Comparison of ENCODE assay signal across 33 cellular contexts in genomic region chr3:46470831-46471230, GRCh38. TPM values are rescaled to one million over a fixed set of nuclear protein-coding genes. Genes with fewer than 3 reads are reported as not detected.
"Had no signal": no experiment of that assay in that cellular context is flagged by ENCODE, and none has a peak within 500 bp of the region (broad histone marks: within the 10 kb centered on the region; RNA-seq: fewer than 3 reads in every experiment).

No MANE protein-coding gene starts in this region.

- H3K4me1 Mint-ChIP-seq: activated CD4-positive, alpha-beta T cell treated with anti-CD3 and anti-CD28 coated beads, Interleukin-2, amount 10 ng/mL, durations not matched to agents 7 days and 5 days; stimulated activated memory B cell treated with anti-CD40 and anti-IgM and Interleukin-4, amounts not matched to agents 10 μg/mL and 1 μg/mL and 100 μg/mL, for 72 hours; stimulated activated naive CD8-positive, alpha-beta T cell treated with anti-CD3 and anti-CD28 coated beads, Interleukin-15, amount 100 ng/mL, for 72 hours had no signal

- H3K36me3 ChIP-seq: gastroesophageal sphincter, upper lobe of left lung had no signal

- H3K4me3 ChIP-seq: gastroesophageal sphincter, hepatocyte, psoas muscle, smooth muscle cell, upper lobe of left lung had no signal

- H3K79me2 ChIP-seq: hepatocyte, parathyroid adenoma had no signal

- H3K27ac Mint-ChIP-seq: activated CD4-positive, alpha-beta T cell treated with anti-CD3 and anti-CD28 coated beads, Interleukin-2, amount 10 ng/mL, durations not matched to agents 7 days and 5 days; activated CD8-positive, alpha-beta T cell treated with anti-CD3 and anti-CD28 coated beads for 36 hours; activated T-helper 1 cell treated with anti-CD3 and anti-CD28 coated beads, Interleukin-12 subunit alpha, Interleukin-12 subunit beta, Interleukin-2, Interleukin-4 antibody, amounts not matched to agents 30 ng/mL and 10 ng/mL and 1 ng/mL, durations not matched to agents 14 hours and 24 hours and 36 hours; nephron progenitor cell; stimulated activated memory B cell treated with anti-CD40 and anti-IgM and Interleukin-4, amounts not matched to agents 10 μg/mL and 1 μg/mL and 100 μg/mL, for 72 hours; stimulated activated naive CD8-positive, alpha-beta T cell treated with anti-CD3 and anti-CD28 coated beads, Interleukin-15, amount 100 ng/mL, for 72 hours; T-helper 1 cell treated with Interleukin-12 subunit alpha and Interleukin-12 subunit beta and Interleukin-4 antibody, amounts not matched to agents 30 μg/mL and 1 μg/mL, for 36 hours had no signal

- H3K4me1 ChIP-seq: parathyroid adenoma had no signal

- H3K9me3 ChIP-seq: psoas muscle had no signal

- H2AFZ ChIP-seq: hepatocyte, parathyroid adenoma had no signal

- H3K36me3 Mint-ChIP-seq: stimulated activated memory B cell treated with anti-CD40 and anti-IgM and Interleukin-4, amounts not matched to agents 10 μg/mL and 1 μg/mL and 100 μg/mL, for 72 hours had no signal

- H3K4me3 Mint-ChIP-seq: activated CD4-positive, alpha-beta T cell treated with anti-CD3 and anti-CD28 coated beads, Interleukin-2, amount 10 ng/mL, durations not matched to agents 7 days and 5 days; activated CD8-positive, alpha-beta T cell treated with anti-CD3 and anti-CD28 coated beads for 36 hours; activated T-helper 1 cell treated with anti-CD3 and anti-CD28 coated beads, Interleukin-12 subunit alpha, Interleukin-12 subunit beta, Interleukin-2, Interleukin-4 antibody, amounts not matched to agents 30 ng/mL and 10 ng/mL and 1 ng/mL, durations not matched to agents 14 hours and 24 hours and 36 hours; nephron progenitor cell; stimulated activated memory B cell treated with anti-CD40 and anti-IgM and Interleukin-4, amounts not matched to agents 10 μg/mL and 1 μg/mL and 100 μg/mL, for 72 hours; stimulated activated naive CD8-positive, alpha-beta T cell treated with anti-CD3 and anti-CD28 coated beads, Interleukin-15, amount 100 ng/mL, for 72 hours; T-helper 1 cell treated with Interleukin-12 subunit alpha and Interleukin-12 subunit beta and Interleukin-4 antibody, amounts not matched to agents 30 μg/mL and 1 μg/mL, for 36 hours had no signal

- ATAC-seq: activated CD8-positive, alpha-beta T cell treated with anti-CD3 and anti-CD28 coated beads for 36 hours; gastroesophageal sphincter; stimulated activated naive CD8-positive, alpha-beta T cell treated with anti-CD3 and anti-CD28 coated beads, Interleukin-15, amount 100 ng/mL, for 72 hours had no signal

- H3K9ac ChIP-seq: parathyroid adenoma had no signal

- DNase-seq: activated CD4-positive, alpha-beta T cell treated with anti-CD3 and anti-CD28 coated beads for 1 hour; activated CD4-positive, alpha-beta T cell treated with anti-CD3 and anti-CD28 coated beads, Interleukin-2, amount 10 ng/mL, durations not matched to agents 7 days and 5 days; activated CD8-positive, alpha-beta T cell treated with anti-CD3 and anti-CD28 coated beads for 36 hours; activated gamma-delta T cell; activated naive CD4-positive, alpha-beta T cell treated with anti-CD3 and anti-CD28 coated beads, Interleukin-2, amount 50 U/mL, for 16 hours; activated T-cell treated with anti-CD3 and anti-CD28 coated beads, Interleukin-2, amount 50 U/mL, for 1 hour; effector memory CD4-positive, alpha-beta T cell; left cardiac atrium; mammary epithelial cell; nephron progenitor cell; nucleus accumbens; psoas muscle; stimulated activated CD4-positive, alpha-beta T cell treated with anti-CD3 and anti-CD28 coated beads, Interleukin-1b, Interleukin-23, amount 100 ng/mL, for 48 hours; stimulated activated CD4-positive, alpha-beta T cell treated with anti-CD3 and anti-CD28 coated beads, Interleukin-4, amount 100 ng/mL, for 4 hours; stimulated activated CD8-positive, alpha-beta memory T cell treated with anti-CD3 and anti-CD28 coated beads, Interleukin-4, amount 100 ng/mL, for 48 hours; stimulated activated naive CD8-positive, alpha-beta T cell treated with anti-CD3 and anti-CD28 coated beads, Interleukin-15, amount 100 ng/mL, for 72 hours; SW 1271; T-helper 9 cell; upper lobe of left lung had no signal

- H3K4me2 ChIP-seq: hepatocyte, smooth muscle cell had no signal

- H3K27ac ChIP-seq: gastroesophageal sphincter, hepatocyte, parathyroid adenoma, psoas muscle had no signal

- H3K27me3 ChIP-seq: hepatocyte, upper lobe of left lung had no signal

RNA-seq across cellular contexts. Expression of gene LTF, which starts 6.1 kb away (rescaled TPM):
- total RNA-seq: activated CD4-positive, alpha-beta T cell treated with anti-CD3 and anti-CD28 coated beads, Interleukin-2, amount 10 ng/mL, durations not matched to agents 7 days and 5 days; activated CD8-positive, alpha-beta T cell treated with anti-CD3 and anti-CD28 coated beads for 36 hours; activated T-helper 1 cell treated with anti-CD3 and anti-CD28 coated beads, Interleukin-12 subunit alpha, Interleukin-12 subunit beta, Interleukin-2, Interleukin-4 antibody, amounts not matched to agents 30 ng/mL and 10 ng/mL and 1 ng/mL, durations not matched to agents 14 hours and 24 hours and 36 hours; endothelial cell of umbilical vein; fibroblast of lung; smooth muscle cell had no signal
- polyA plus RNA-seq: endothelial cell of umbilical vein, fibroblast of lung, hepatocyte, keratinocyte, smooth muscle cell had no signal

RNA-seq across cellular contexts. Expression of gene RTP3, which starts 26.9 kb away (rescaled TPM):
- total RNA-seq: activated CD4-positive, alpha-beta T cell treated with anti-CD3 and anti-CD28 coated beads, Interleukin-2, amount 10 ng/mL, durations not matched to agents 7 days and 5 days; activated CD8-positive, alpha-beta T cell treated with anti-CD3 and anti-CD28 coated beads for 36 hours; activated T-helper 1 cell treated with anti-CD3 and anti-CD28 coated beads, Interleukin-12 subunit alpha, Interleukin-12 subunit beta, Interleukin-2, Interleukin-4 antibody, amounts not matched to agents 30 ng/mL and 10 ng/mL and 1 ng/mL, durations not matched to agents 14 hours and 24 hours and 36 hours; bronchial epithelial cell; dermis microvascular lymphatic vessel endothelial cell; endothelial cell of umbilical vein; fibroblast of lung; gastroesophageal sphincter; left cardiac atrium; mammary epithelial cell; mucosa of gallbladder; psoas muscle; smooth muscle cell; upper lobe of left lung had no signal
- polyA plus RNA-seq: esophagus, fibroblast of lung, keratinocyte, mammary epithelial cell had no signal
